In the genomic region with DNA sequence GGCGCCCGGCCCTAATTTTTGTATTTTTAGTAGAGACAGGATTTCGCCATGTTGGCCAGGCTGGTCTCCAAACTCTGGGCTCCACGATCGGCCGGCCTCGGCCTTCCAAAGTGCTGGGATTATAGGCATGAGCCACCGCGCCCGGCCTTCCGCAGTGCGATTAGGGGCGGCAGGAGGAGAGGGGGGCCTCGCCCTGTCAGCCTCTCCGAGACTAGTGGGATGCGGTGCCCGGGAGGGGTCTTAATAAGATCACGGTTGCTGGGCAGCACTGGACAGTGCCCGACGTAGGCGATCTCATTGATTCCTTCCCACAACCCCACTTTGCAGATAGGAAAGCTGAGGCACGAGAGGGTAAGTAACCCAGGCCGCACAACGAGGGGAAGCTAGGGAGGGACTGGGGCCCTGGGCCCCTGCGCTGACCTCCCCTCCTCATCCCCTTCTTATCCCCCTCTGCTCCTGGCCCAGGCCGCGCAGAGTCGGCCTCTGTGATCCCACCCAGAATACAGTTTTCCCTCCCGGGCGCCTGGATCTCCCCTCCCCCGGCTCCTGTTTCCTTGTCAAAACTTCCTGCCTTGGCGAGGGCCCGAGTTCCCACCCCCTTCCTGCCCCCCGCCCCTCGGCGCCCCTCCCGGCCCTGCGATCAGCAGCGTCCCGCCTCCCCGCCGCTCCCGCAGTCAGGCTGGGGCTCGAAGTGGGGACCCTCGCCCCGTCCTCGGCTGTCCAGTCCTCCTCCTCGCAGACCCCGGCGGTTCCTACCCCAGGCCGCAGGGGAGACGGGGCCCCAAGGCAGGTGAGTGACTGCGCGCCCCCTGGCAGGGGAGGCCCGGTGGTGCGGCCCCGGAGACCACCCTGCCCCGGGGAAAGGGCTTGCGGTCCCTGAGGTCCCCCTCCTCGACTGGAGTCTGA, we compare ENCODE assay signal across 8 cellular contexts. TPM values are rescaled to one million over a fixed set of nuclear protein-coding genes. Genes with fewer than 3 reads are reported as not detected.
DNase-seq lines count a peak whose midpoint lies in the region; ATAC-seq and TF ChIP-seq lines count a peak whose summit lies in the region.

A gene with protein sequence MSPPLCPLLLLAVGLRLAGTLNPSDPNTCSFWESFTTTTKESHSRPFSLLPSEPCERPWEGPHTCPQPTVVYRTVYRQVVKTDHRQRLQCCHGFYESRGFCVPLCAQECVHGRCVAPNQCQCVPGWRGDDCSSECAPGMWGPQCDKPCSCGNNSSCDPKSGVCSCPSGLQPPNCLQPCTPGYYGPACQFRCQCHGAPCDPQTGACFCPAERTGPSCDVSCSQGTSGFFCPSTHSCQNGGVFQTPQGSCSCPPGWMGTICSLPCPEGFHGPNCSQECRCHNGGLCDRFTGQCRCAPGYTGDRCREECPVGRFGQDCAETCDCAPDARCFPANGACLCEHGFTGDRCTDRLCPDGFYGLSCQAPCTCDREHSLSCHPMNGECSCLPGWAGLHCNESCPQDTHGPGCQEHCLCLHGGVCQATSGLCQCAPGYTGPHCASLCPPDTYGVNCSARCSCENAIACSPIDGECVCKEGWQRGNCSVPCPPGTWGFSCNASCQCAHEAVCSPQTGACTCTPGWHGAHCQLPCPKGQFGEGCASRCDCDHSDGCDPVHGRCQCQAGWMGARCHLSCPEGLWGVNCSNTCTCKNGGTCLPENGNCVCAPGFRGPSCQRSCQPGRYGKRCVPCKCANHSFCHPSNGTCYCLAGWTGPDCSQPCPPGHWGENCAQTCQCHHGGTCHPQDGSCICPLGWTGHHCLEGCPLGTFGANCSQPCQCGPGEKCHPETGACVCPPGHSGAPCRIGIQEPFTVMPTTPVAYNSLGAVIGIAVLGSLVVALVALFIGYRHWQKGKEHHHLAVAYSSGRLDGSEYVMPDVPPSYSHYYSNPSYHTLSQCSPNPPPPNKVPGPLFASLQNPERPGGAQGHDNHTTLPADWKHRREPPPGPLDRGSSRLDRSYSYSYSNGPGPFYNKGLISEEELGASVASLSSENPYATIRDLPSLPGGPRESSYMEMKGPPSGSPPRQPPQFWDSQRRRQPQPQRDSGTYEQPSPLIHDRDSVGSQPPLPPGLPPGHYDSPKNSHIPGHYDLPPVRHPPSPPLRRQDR (plus strand): TSS at position 671 of the 906 bp plus-strand sequence. CDS start 10,209 bp downstream, outside the sequence.

- no peak for TF ChIP-seq EP300 in ovary (IDR thresholded peaks at IDR 0.05)

- peaks cover 11% of the 10 kb centered on the region for H3K27me3 ChIP-seq in CD4-positive, alpha-beta memory T cell (ENCODE audit: insufficient read depth, low read length)
- H3K27me3 ChIP-seq in ovary = no peaks in the 10 kb centered on the region

- H3K36me3 ChIP-seq in CD4-positive, alpha-beta memory T cell (ENCODE audit: insufficient read depth, low read length) = no peaks in the 10 kb centered on the region
- no peaks in the 10 kb centered on the region for H3K36me3 ChIP-seq in ovary

- ATAC-seq in activated T-cell treated with anti-CD3 and anti-CD28 coated beads, Interleukin-2, amount 50 U/mL, for 4 hours = no peak
- ATAC-seq in HG03097 (IDR thresholded peaks at IDR 0.05; ENCODE audit: low FRiP score, unreplicated experiment) = no peak

- H3K36me3 Mint-ChIP-seq in CD4-positive, alpha-beta memory T cell = no peaks in the 10 kb centered on the region
- no peaks in the 10 kb centered on the region for H3K36me3 Mint-ChIP-seq in activated T-cell treated with anti-CD3 and anti-CD28 coated beads, Interleukin-2, amount 50 U/mL, for 4 hours (ENCODE audit: insufficient read depth)
- no peaks in the 10 kb centered on the region for H3K36me3 Mint-ChIP-seq in glutamatergic neuron (ENCODE audit: unreplicated experiment)

- peaks cover 18 to 35% of the 10 kb centered on the region in 2 donors for H3K27me3 Mint-ChIP-seq in CD4-positive, alpha-beta memory T cell
- H3K27me3 Mint-ChIP-seq in activated T-cell treated with anti-CD3 and anti-CD28 coated beads, Interleukin-2, amount 50 U/mL, for 4 hours (ENCODE audit: low read depth) = peaks cover 55% of the 10 kb centered on the region
- H3K27me3 Mint-ChIP-seq in glutamatergic neuron (ENCODE audit: unreplicated experiment) = peaks cover 33% of the 10 kb centered on the region

- peak within 1 kb of the TSS in 1 of 2 donors; percentile 34 for H3K4me3 ChIP-seq in CD4-positive, alpha-beta memory T cell (ENCODE audit: low read length in 2 of 2)
- peak within 1 kb of the TSS; percentile 39 for H3K4me3 ChIP-seq in ovary

- no peak within 1 kb of the TSS for H3K27ac ChIP-seq in CD4-positive, alpha-beta memory T cell (ENCODE audit: low read depth, low read length)
- peak within 1 kb of the TSS; percentile 82 to 94 for H3K27ac ChIP-seq in ovary

- peak within 1 kb of the TSS; percentile 69 to 84 (median 73) for H3K4me3 Mint-ChIP-seq in CD4-positive, alpha-beta memory T cell
- H3K4me3 Mint-ChIP-seq in activated T-cell treated with anti-CD3 and anti-CD28 coated beads, Interleukin-2, amount 50 U/mL, for 4 hours = peak within 1 kb of the TSS; percentile 54
- H3K4me3 Mint-ChIP-seq in glutamatergic neuron (ENCODE audit: unreplicated experiment) = no peak within 1 kb of the TSS

- H3K9me3 Mint-ChIP-seq in CD4-positive, alpha-beta memory T cell = peaks cover 0 to 2% (median 0%) of the 10 kb centered on the region in 8 donors
- no peaks in the 10 kb centered on the region for H3K9me3 Mint-ChIP-seq in activated T-cell treated with anti-CD3 and anti-CD28 coated beads, Interleukin-2, amount 50 U/mL, for 4 hours
- peaks cover 11% of the 10 kb centered on the region for H3K9me3 Mint-ChIP-seq in glutamatergic neuron (ENCODE audit: unreplicated experiment)

- WGBS in ovary, 3 donors = 9 to 13% (median 9%) methylated on average over 55 to 60 of the region's 60 CpGs

- intact Hi-C loops in CD4-positive, alpha-beta memory T cell (cut with micrococcal nuclease) = loop anchor here (5.0 to 10.0 kb wide), 2 partner anchors 182 to 244 kb away; a partner anchor contains a TSS
- intact Hi-C loops in ovary (cut with DNase I) = no loop called here

- no peaks in the 10 kb centered on the region for H3K9me3 ChIP-seq in CD4-positive, alpha-beta memory T cell (ENCODE audit: control insufficient read depth in 1 of 2, low read length in 2 of 2)
- no peaks in the 10 kb centered on the region for H3K9me3 ChIP-seq in ovary

- DNase-seq in CD4-positive, alpha-beta memory T cell = no peak
- DNase-seq in activated T-cell treated with anti-CD3 and anti-CD28 coated beads, Interleukin-2, amount 50 U/mL, for 4 hours = no peak
- no peak for DNase-seq in glutamatergic neuron
- DNase-seq in ovary = peak; percentile 72 to 81 (median 79)
- no peak for DNase-seq in NCI-H2196 (lab: John Stamatoyannopoulos, UW; ENCODE audit: unreplicated experiment)
- DNase-seq in HPDE6-E6E7 (ENCODE audit: extremely low spot score) = no peak
- no peak for DNase-seq in NCI-H1417 treated with DMSO at 0.1 percent for 48 hours (lab: John Stamatoyannopoulos, UW)

- CTCF ChIA-PET in CD4-positive, alpha-beta memory T cell (lab: Charles Lee; ENCODE audit: partially characterized antibody) = interaction anchor here (0.6 to 7.7 kb wide), 16 partner anchors 31 to 203 kb away, joined by 3 to 130 read pairs (median 12); a partner anchor contains a TSS

- peaks cover 7 to 29% (median 10%) of the 10 kb centered on the region in 4 donors for H3K4me1 Mint-ChIP-seq in CD4-positive, alpha-beta memory T cell
- peaks cover 8% of the 10 kb centered on the region for H3K4me1 Mint-ChIP-seq in activated T-cell treated with anti-CD3 and anti-CD28 coated beads, Interleukin-2, amount 50 U/mL, for 4 hours (ENCODE audit: low read depth)
- H3K4me1 Mint-ChIP-seq in glutamatergic neuron (ENCODE audit: low read depth, unreplicated experiment) = peaks cover 21% of the 10 kb centered on the region

- peaks cover 22% of the 10 kb centered on the region for H3K4me1 ChIP-seq in CD4-positive, alpha-beta memory T cell (ENCODE audit: insufficient read depth, low read length)
- peaks cover 16% of the 10 kb centered on the region for H3K4me1 ChIP-seq in ovary (ENCODE audit: insufficient read depth)

- no peak for TF ChIP-seq CTCF in glutamatergic neuron (IDR thresholded peaks at IDR 0.05; ENCODE audit: partially characterized antibody, unreplicated experiment)
- no peak for TF ChIP-seq CTCF in ovary (IDR thresholded peaks at IDR 0.05)

- TF ChIP-seq POLR2A in ovary (IDR thresholded peaks at IDR 0.05) = no peak

- POLR2A ChIA-PET in CD4-positive, alpha-beta memory T cell (lab: Charles Lee; ENCODE audit: partially characterized antibody) = interaction anchor here (0.6 to 1.4 kb wide), 2 partner anchors 34 to 181 kb away, joined by 3 to 5 read pairs; no protein-coding TSS in a partner anchor

- H3K27ac Mint-ChIP-seq in CD4-positive, alpha-beta memory T cell = peak within 1 kb of the TSS in 2 of 7 donors; percentile 22 to 66
- H3K27ac Mint-ChIP-seq in glutamatergic neuron (ENCODE audit: unreplicated experiment) = peak within 1 kb of the TSS; percentile 48

RNA-seq across cellular contexts. Expression of the gene that starts here (rescaled TPM):
- total RNA-seq in CD4-positive, alpha-beta memory T cell = under 1 TPM; 0.32 to 0.36 TPM
- polyA plus RNA-seq in CD4-positive, alpha-beta memory T cell = not detected
- total RNA-seq in activated T-cell treated with anti-CD3 and anti-CD28 coated beads, Interleukin-2, amount 50 U/mL, for 4 hours = under 1 TPM in 1 of 3 donors, not detected in 2; 0.05 TPM
- total RNA-seq in glutamatergic neuron (ENCODE audit: unreplicated experiment) (1.2 TPM), ovary (10 to 100 TPM in 5 of 7 donors, 1 to 10 TPM in 2; 4.3 to 20.2 (median 12.3) TPM)
- 10 to 100 TPM; 13.7 to 21.2 TPM for polyA plus RNA-seq in ovary

Comparison
In these comparisons a context has a peak if more than half of its experiments do, and no peak if none do; other contexts are left out.
1. RNA of the gene that starts here (polyA plus RNA-seq): 13.7 to 21.2 TPM in ovary; not detected in CD4-positive, alpha-beta memory T cell; every median in the first group is over 10 times any median in the second.
2. DNase-seq: peak in ovary (5 of 5); none in CD4-positive, alpha-beta memory T cell (0 of 5), activated T-cell treated with anti-CD3 and anti-CD28 coated beads, Interleukin-2, amount 50 U/mL, for 4 hours (single experiment), glutamatergic neuron (single experiment), NCI-H2196 (single experiment), HPDE6-E6E7 (single experiment) and NCI-H1417 treated with DMSO at 0.1 percent for 48 hours (single experiment).